In the genomic region with DNA sequence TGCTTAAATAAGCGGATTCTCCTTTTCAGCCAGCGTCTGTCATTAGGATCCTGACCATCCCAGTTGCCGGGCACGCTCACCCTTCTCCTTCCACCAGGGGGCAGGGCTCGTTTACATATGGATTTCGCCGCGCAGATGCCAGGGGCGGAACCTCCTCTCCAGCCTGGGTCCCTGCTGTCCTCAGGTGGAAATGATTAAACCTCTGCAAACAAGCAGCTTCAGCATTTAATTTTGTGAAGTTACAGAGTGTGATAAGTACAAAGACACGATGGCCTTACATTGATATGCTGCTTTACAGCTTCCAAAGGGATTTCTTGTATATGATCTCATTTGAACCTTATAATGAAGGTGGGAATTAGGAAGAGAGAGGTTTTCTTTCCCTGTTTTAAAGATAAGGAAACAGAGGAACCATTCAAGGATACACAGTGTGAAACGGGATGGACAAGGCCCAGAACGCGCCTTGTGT, we compare ENCODE assay signal across 8 cellular contexts. TPM values are rescaled to one million over a fixed set of nuclear protein-coding genes. Genes with fewer than 3 reads are reported as not detected.
DNase-seq lines count a peak whose midpoint lies in the region; ATAC-seq and TF ChIP-seq lines count a peak whose summit lies in the region.

No MANE protein-coding gene starts in this region.

- no peaks in the 10 kb centered on the region for H3K9me3 Mint-ChIP-seq in activated CD4-positive, alpha-beta memory T cell treated with anti-CD3 and anti-CD28 coated beads for 36 hours

- peaks cover 36% of the 10 kb centered on the region for H3K27me3 Mint-ChIP-seq in activated CD4-positive, alpha-beta memory T cell treated with anti-CD3 and anti-CD28 coated beads for 36 hours

- H3K4me3 ChIP-seq in dorsolateral prefrontal cortex = no peak overlapping the region

- H3K4me3 Mint-ChIP-seq in activated CD4-positive, alpha-beta memory T cell treated with anti-CD3 and anti-CD28 coated beads for 36 hours = no peak overlapping the region

- H3K27me3 ChIP-seq in dorsolateral prefrontal cortex = peaks cover 0 to 90% (median 28%) of the 10 kb centered on the region in 45 donors

- intact Hi-C loops in activated CD4-positive, alpha-beta memory T cell treated with anti-CD3 and anti-CD28 coated beads for 36 hours (cut with micrococcal nuclease) = loop anchor here (2.0 to 10.0 kb wide), 5 partner anchors 521 to 864 kb away; no protein-coding TSS in a partner anchor
- intact Hi-C loops in dorsolateral prefrontal cortex (cut with DNase I) = loop anchor here in 1 of 2 donors (5.0 to 10.0 kb wide), 2 partner anchors 751 to 859 kb away; no protein-coding TSS in a partner anchor

- in situ Hi-C loops in Caki2 (cut with HindIII; ENCODE audit: low pct_unique_long_range_greater_than_20kb, low sequenced_read_pairs) = no loop called here

- peak; percentile 76 for DNase-seq in Caki2 (ENCODE audit: low read depth)
- DNase-seq in HT-29 (ENCODE audit: low spot score) = peak; percentile 85
- DNase-seq in NCI-H82 treated with DMSO at 0.1 percent for 48 hours (lab: John Stamatoyannopoulos, UW; ENCODE audit: unreplicated experiment) = peak; percentile 21
- DNase-seq in activated CD4-positive, alpha-beta memory T cell treated with anti-CD3 and anti-CD28 coated beads for 36 hours = peak; percentile 86
- peak; percentile 48 to 74 (median 65) for DNase-seq in dorsolateral prefrontal cortex
- DNase-seq in medulla oblongata (ENCODE audit: extremely low spot score) = peak; percentile 58
- DNase-seq in stimulated activated CD8-positive, alpha-beta memory T cell treated with anti-CD3 and anti-CD28 coated beads, Interleukin-15, amount 100 ng/mL, for 4 hours (ENCODE audit: low read depth in 2 of 2) = peak; percentile 42 to 49

- CTCF ChIA-PET in activated CD4-positive, alpha-beta memory T cell treated with anti-CD3 and anti-CD28 coated beads for 36 hours (lab: Charles Lee) = interaction anchor here (0.6 to 2.4 kb wide), 11 partner anchors 8 to 1413 kb away, joined by 3 to 15 read pairs (median 4); no protein-coding TSS in a partner anchor

- no peak for ATAC-seq in HG03565 (IDR thresholded peaks at IDR 0.05; ENCODE audit: unreplicated experiment)

- POLR2A ChIA-PET in activated CD4-positive, alpha-beta memory T cell treated with anti-CD3 and anti-CD28 coated beads for 36 hours (lab: Charles Lee) = no interaction called here

- TF ChIP-seq CTCF in dorsolateral prefrontal cortex (IDR thresholded peaks at IDR 0.05 in 54 of 56, conservative IDR thresholded peaks at IDR 0.05 in 2 of 56; ENCODE audit: low read depth in 1 of 56, partially characterized antibody in 56 of 56) = peak; percentile 35 to 87 (median 74)

- no peak overlapping the region for H3K27ac ChIP-seq in dorsolateral prefrontal cortex

- H3K36me3 Mint-ChIP-seq in activated CD4-positive, alpha-beta memory T cell treated with anti-CD3 and anti-CD28 coated beads for 36 hours = no peaks in the 10 kb centered on the region

- H3K4me1 Mint-ChIP-seq in activated CD4-positive, alpha-beta memory T cell treated with anti-CD3 and anti-CD28 coated beads for 36 hours (ENCODE audit: low read depth) = peaks cover 2% of the 10 kb centered on the region

- H3K27ac Mint-ChIP-seq in activated CD4-positive, alpha-beta memory T cell treated with anti-CD3 and anti-CD28 coated beads for 36 hours = no peak overlapping the region

RNA-seq across cellular contexts. Expression of gene KRT28, which starts 3.9 kb away (rescaled TPM):
- not detected in 2 replicates for total RNA-seq in Caki2 (2014; rRNA removed; shearing (Covaris generic); ENCODE audit: low replicate concordance)
- total RNA-seq in HT-29 (2014; rRNA removed; shearing (Covaris generic)) = not detected in 2 replicates
- not detected for total RNA-seq in activated CD4-positive, alpha-beta memory T cell treated with anti-CD3 and anti-CD28 coated beads for 36 hours
- not detected for total RNA-seq in dorsolateral prefrontal cortex

RNA-seq across cellular contexts. Expression of gene KRT10, which starts 18.8 kb away (rescaled TPM):
- 75.2 and 76.4 TPM in 2 replicates for total RNA-seq in Caki2 (2014; rRNA removed; shearing (Covaris generic); ENCODE audit: low replicate concordance)
- 14.7 and 17.7 TPM in 2 replicates for total RNA-seq in HT-29 (2014; rRNA removed; shearing (Covaris generic))
- total RNA-seq in activated CD4-positive, alpha-beta memory T cell treated with anti-CD3 and anti-CD28 coated beads for 36 hours = 10 to 100 TPM; 28.4 to 35.5 TPM
- total RNA-seq in dorsolateral prefrontal cortex = 10 to 100 TPM; 10.8 to 35.3 (median 21.8) TPM

RNA-seq across cellular contexts. Expression of gene KRT27, which starts 21.3 kb away (rescaled TPM):
- not detected in 2 replicates for total RNA-seq in Caki2 (2014; rRNA removed; shearing (Covaris generic); ENCODE audit: low replicate concordance)
- total RNA-seq in HT-29 (2014; rRNA removed; shearing (Covaris generic)) = not detected in 2 replicates
- not detected for total RNA-seq in activated CD4-positive, alpha-beta memory T cell treated with anti-CD3 and anti-CD28 coated beads for 36 hours
- not detected for total RNA-seq in dorsolateral prefrontal cortex

RNA-seq across cellular contexts. Expression of gene KRT26, which starts 31.6 kb away (rescaled TPM):
- not detected in 2 replicates for total RNA-seq in Caki2 (2014; rRNA removed; shearing (Covaris generic); ENCODE audit: low replicate concordance)
- not detected in 2 replicates for total RNA-seq in HT-29 (2014; rRNA removed; shearing (Covaris generic))
- not detected for total RNA-seq in activated CD4-positive, alpha-beta memory T cell treated with anti-CD3 and anti-CD28 coated beads for 36 hours
- total RNA-seq in dorsolateral prefrontal cortex = not detected

RNA-seq across cellular contexts. Expression of gene KRT25, which starts 48.5 kb away (rescaled TPM):
- not detected in 2 replicates for total RNA-seq in Caki2 (2014; rRNA removed; shearing (Covaris generic); ENCODE audit: low replicate concordance)
- not detected in 2 replicates for total RNA-seq in HT-29 (2014; rRNA removed; shearing (Covaris generic))
- not detected for total RNA-seq in activated CD4-positive, alpha-beta memory T cell treated with anti-CD3 and anti-CD28 coated beads for 36 hours
- total RNA-seq in dorsolateral prefrontal cortex = not detected

Comparison
In these comparisons a context has a peak if more than half of its experiments do, and no peak if none do; other contexts are left out.
1. DNase-seq: peak in every context shown above with its lines; median percentile 86 in activated CD4-positive, alpha-beta memory T cell treated with anti-CD3 and anti-CD28 coated beads for 36 hours; 85 in HT-29; 76 in Caki2; 65 in dorsolateral prefrontal cortex; 58 in medulla oblongata; 46 in stimulated activated CD8-positive, alpha-beta memory T cell treated with anti-CD3 and anti-CD28 coated beads, Interleukin-15, amount 100 ng/mL, for 4 hours; 21 in NCI-H82 treated with DMSO at 0.1 percent for 48 hours.